Comparison of ENCODE assay signal across 19 cellular contexts in the genomic region with DNA sequence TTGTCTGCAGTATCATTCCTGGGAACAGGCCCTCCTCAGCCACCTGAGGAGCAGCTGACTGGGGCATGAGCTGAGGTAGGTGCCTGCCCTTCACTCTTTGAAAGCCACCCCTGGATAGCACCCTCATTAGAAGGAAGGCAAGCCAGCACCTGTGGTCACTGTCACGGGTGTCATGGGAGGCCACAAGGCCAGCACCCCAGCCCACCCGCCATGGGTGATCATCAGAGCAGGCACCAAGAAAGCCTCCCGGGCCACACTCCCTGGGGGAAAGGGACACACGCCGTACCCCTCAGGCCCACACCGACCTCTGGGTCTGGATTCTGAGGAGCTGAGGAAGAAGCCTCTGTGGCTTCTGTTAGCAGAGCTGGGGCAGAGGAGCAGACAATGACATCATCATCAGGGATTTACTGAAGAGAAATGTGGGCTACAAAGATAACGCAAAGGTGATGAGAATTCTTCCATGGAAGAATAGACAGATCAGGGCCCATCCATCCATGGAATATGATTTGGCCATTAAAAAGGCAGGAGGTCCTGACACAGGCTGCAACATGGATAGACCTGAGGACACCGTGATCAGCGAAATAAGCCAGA. TPM values are rescaled to one million over a fixed set of nuclear protein-coding genes. Genes with fewer than 3 reads are reported as not detected.
DNase-seq lines count a peak whose midpoint lies in the region; ATAC-seq and TF ChIP-seq lines count a peak whose summit lies in the region.
"Had no signal": no experiment of that assay in that cellular context is flagged by ENCODE, and none has a peak within 500 bp of the region (broad histone marks: within the 10 kb centered on the region; RNA-seq: fewer than 3 reads in every experiment).

No MANE protein-coding gene starts in this region.

- ATAC-seq in left ventricle myocardium superior, result no peak
- no peak for ATAC-seq in heart left ventricle
- ATAC-seq in activated CD8-positive, alpha-beta T cell treated with anti-CD3 and anti-CD28 coated beads for 36 hours, result no peak
- ATAC-seq in upper lobe of right lung, result no peak
- ATAC-seq: gastroesophageal sphincter had no signal

- CTCF ChIA-PET in activated CD8-positive, alpha-beta T cell treated with anti-CD3 and anti-CD28 coated beads for 36 hours (lab: Charles Lee), result interaction anchor here (1.1 to 1.5 kb wide), 3 partner anchors 12 to 33 kb away, joined by 3 to 4 read pairs (median 4); no protein-coding TSS in a partner anchor

- H3K27ac Mint-ChIP-seq in activated CD8-positive, alpha-beta T cell treated with anti-CD3 and anti-CD28 coated beads for 36 hours, result peak overlapping the region; percentile 58
- peak overlapping the region; percentile 7 for H3K27ac Mint-ChIP-seq in glutamatergic neuron (ENCODE audit: unreplicated experiment)
- H3K27ac Mint-ChIP-seq: nephron had no signal

- no peaks in the 10 kb centered on the region for H3K9me3 Mint-ChIP-seq in activated CD8-positive, alpha-beta T cell treated with anti-CD3 and anti-CD28 coated beads for 36 hours
- H3K9me3 Mint-ChIP-seq in glutamatergic neuron (ENCODE audit: unreplicated experiment), result peaks cover 4% of the 10 kb centered on the region
- H3K9me3 Mint-ChIP-seq: nephron had no signal

- TF ChIP-seq CTCF in heart left ventricle (IDR thresholded peaks at IDR 0.05) (no peak), glutamatergic neuron (IDR thresholded peaks at IDR 0.05; ENCODE audit: partially characterized antibody, unreplicated experiment) (no peak), upper lobe of right lung (IDR thresholded peaks at IDR 0.05) (no peak)
- TF ChIP-seq CTCF in activated CD8-positive, alpha-beta T cell treated with anti-CD3 and anti-CD28 coated beads for 36 hours (IDR thresholded peaks at IDR 0.05), result no peak

- POLR2A ChIA-PET in activated CD8-positive, alpha-beta T cell treated with anti-CD3 and anti-CD28 coated beads for 36 hours (lab: Charles Lee), result interaction anchor here (0.9 to 2.6 kb wide), 3 partner anchors 12 to 16 kb away, joined by 3 to 11 read pairs (median 5); a partner anchor contains a TSS

- DNase-seq in left ventricle myocardium superior (peak; percentile 14), heart left ventricle (no peak), glutamatergic neuron (no peak), upper lobe of right lung (peak; percentile 55), NCI-H510A (lab: John Stamatoyannopoulos, UW) (no peak)
- DNase-seq in activated CD8-positive, alpha-beta T cell treated with anti-CD3 and anti-CD28 coated beads for 36 hours, result no peak
- DNase-seq in stimulated activated CD8-positive, alpha-beta memory T cell treated with anti-CD3 and anti-CD28 coated beads, Interleukin-4, amount 100 ng/mL, for 48 hours, result no peak
- DNase-seq: central memory CD4-positive, alpha-beta T cell; COR-L47; DND-41; effector CD8-positive, alpha-beta T cell; esophagus squamous epithelium; NCI-H1694 treated with DMSO at 0.1 percent for 48 hours; SHP77; stimulated activated CD4-positive, alpha-beta T cell treated with anti-CD3 and anti-CD28 coated beads, Interleukin-2, amount 100 ng/mL, for 24 hours; stomach; trophoblast cell had no signal

- H3K4me3 ChIP-seq in heart left ventricle (no peak overlapping the region), upper lobe of right lung (no peak overlapping the region)
- H3K4me3 ChIP-seq: esophagus squamous epithelium, gastroesophageal sphincter, stomach had no signal

- H3K36me3 ChIP-seq in heart left ventricle, result peaks cover 0 to 100% (median 78%) of the 10 kb centered on the region in 9 donors
- H3K36me3 ChIP-seq in upper lobe of right lung, result peaks cover 67% of the 10 kb centered on the region

- no peaks in the 10 kb centered on the region for H3K27me3 Mint-ChIP-seq in activated CD8-positive, alpha-beta T cell treated with anti-CD3 and anti-CD28 coated beads for 36 hours
- peaks cover 3% of the 10 kb centered on the region for H3K27me3 Mint-ChIP-seq in glutamatergic neuron (ENCODE audit: unreplicated experiment)

- peaks cover 0 to under 1% (median 0%) of the 10 kb centered on the region in 12 donors for H3K4me1 ChIP-seq in heart left ventricle
- no peaks in the 10 kb centered on the region for H3K4me1 ChIP-seq in upper lobe of right lung

- 90 to 96% (median 93%) methylated on average over 7 to 9 of the region's 9 CpGs for WGBS in heart left ventricle, 4 donors

- no peaks in the 10 kb centered on the region for H3K27me3 ChIP-seq in heart left ventricle
- H3K27me3 ChIP-seq in upper lobe of right lung, result no peaks in the 10 kb centered on the region
- H3K27me3 ChIP-seq: esophagus squamous epithelium, gastroesophageal sphincter, stomach had no signal

- no peak for TF ChIP-seq POLR2A in heart left ventricle (IDR thresholded peaks at IDR 0.05)

- H3K9me3 ChIP-seq in heart left ventricle (no peaks in the 10 kb centered on the region), upper lobe of right lung (no peaks in the 10 kb centered on the region)
- H3K9me3 ChIP-seq: esophagus squamous epithelium, gastroesophageal sphincter, stomach had no signal

- no peak overlapping the region for H3K4me3 Mint-ChIP-seq in activated CD8-positive, alpha-beta T cell treated with anti-CD3 and anti-CD28 coated beads for 36 hours
- H3K4me3 Mint-ChIP-seq in glutamatergic neuron (ENCODE audit: unreplicated experiment), result no peak overlapping the region
- H3K4me3 Mint-ChIP-seq: nephron had no signal

- H3K36me3 Mint-ChIP-seq in activated CD8-positive, alpha-beta T cell treated with anti-CD3 and anti-CD28 coated beads for 36 hours (ENCODE audit: low read depth), result peaks cover 51% of the 10 kb centered on the region
- H3K36me3 Mint-ChIP-seq in glutamatergic neuron (ENCODE audit: unreplicated experiment), result no peaks in the 10 kb centered on the region

- intact Hi-C loops in left ventricle myocardium superior (cut with micrococcal nuclease) (no loop called here), heart left ventricle (cut with DNase I) (no loop called here), upper lobe of right lung (cut with DNase I) (no loop called here)
- intact Hi-C loops in activated CD8-positive, alpha-beta T cell treated with anti-CD3 and anti-CD28 coated beads for 36 hours (cut with micrococcal nuclease), result no loop called here

- H3K27ac ChIP-seq in heart left ventricle (no peak overlapping the region), upper lobe of right lung (no peak overlapping the region)
- H3K27ac ChIP-seq: esophagus squamous epithelium, gastroesophageal sphincter had no signal

- peaks cover 53% of the 10 kb centered on the region for H3K4me1 Mint-ChIP-seq in activated CD8-positive, alpha-beta T cell treated with anti-CD3 and anti-CD28 coated beads for 36 hours (ENCODE audit: low read depth)
- H3K4me1 Mint-ChIP-seq in glutamatergic neuron (ENCODE audit: low read depth, unreplicated experiment), result peaks cover 11% of the 10 kb centered on the region
- H3K4me1 Mint-ChIP-seq: nephron had no signal

RNA-seq across cellular contexts. Expression of a gene that starts 16.7 kb away (rescaled TPM):
- 173 TPM for total RNA-seq in left ventricle myocardium superior
- total RNA-seq in heart left ventricle, result 100 to 1,000 TPM; 125 to 216 (median 178) TPM
- polyA plus RNA-seq in heart left ventricle, result 100 to 1,000 TPM; 119 to 143 TPM
- total RNA-seq in activated CD8-positive, alpha-beta T cell treated with anti-CD3 and anti-CD28 coated beads for 36 hours, result 100 to 1,000 TPM; 212 to 223 TPM
- total RNA-seq in glutamatergic neuron (ENCODE audit: unreplicated experiment), result 209 TPM
- total RNA-seq in upper lobe of right lung, result 92.7 TPM

RNA-seq across cellular contexts. Expression of a gene that starts 48.4 kb away (rescaled TPM):
- total RNA-seq in left ventricle myocardium superior (12.4 TPM), heart left ventricle (10 to 100 TPM; 10.2 to 29.3 (median 18.5) TPM), glutamatergic neuron (ENCODE audit: unreplicated experiment) (151 TPM), upper lobe of right lung (34.6 TPM)
- 10 to 100 TPM in 1 of 2 donors, 1 to 10 TPM in 1; 9.3 to 30.5 TPM for polyA plus RNA-seq in heart left ventricle
- 10 to 100 TPM; 82.7 to 88.2 TPM for total RNA-seq in activated CD8-positive, alpha-beta T cell treated with anti-CD3 and anti-CD28 coated beads for 36 hours

Comparison
In these comparisons a context has a peak if more than half of its experiments do, and no peak if none do; other contexts are left out.
1. DNase-seq: peak in left ventricle myocardium superior (single experiment) and upper lobe of right lung (single experiment); none in heart left ventricle (0 of 5), activated CD8-positive, alpha-beta T cell treated with anti-CD3 and anti-CD28 coated beads for 36 hours (single experiment), glutamatergic neuron (single experiment), stimulated activated CD8-positive, alpha-beta memory T cell treated with anti-CD3 and anti-CD28 coated beads, Interleukin-4, amount 100 ng/mL, for 48 hours (single experiment) and NCI-H510A (single experiment).